In genomic region chr1:109392788-109393580, GRCh38 we compare ENCODE assay signal across 8 cellular contexts. TPM values are rescaled to one million over a fixed set of nuclear protein-coding genes. Genes with fewer than 3 reads are reported as not detected.
DNase-seq lines count a peak whose midpoint lies in the region; ATAC-seq and TF ChIP-seq lines count a peak whose summit lies in the region.
"Had no signal": no experiment of that assay in that cellular context is flagged by ENCODE, and none has a peak within 500 bp of the region (broad histone marks: within the 10 kb centered on the region; RNA-seq: fewer than 3 reads in every experiment).

No MANE protein-coding gene starts in this region.

- H4K20me1 ChIP-seq in PC-9 (ENCODE audit: insufficient read depth) = no peaks in the 10 kb centered on the region

- H3K9me3 ChIP-seq in lung (ENCODE audit: control insufficient read depth in 2 of 2, insufficient read depth in 1 of 2, low read length in 1 of 2) = no peaks in the 10 kb centered on the region
- H3K9me3 ChIP-seq in upper lobe of left lung = no peaks in the 10 kb centered on the region
- no peaks in the 10 kb centered on the region for H3K9me3 ChIP-seq in PC-9 (ENCODE audit: insufficient read depth, low read depth)

- H3K27me3 Mint-ChIP-seq in chondrocyte (ENCODE audit: low read depth) = no peaks in the 10 kb centered on the region

- H3K4me1 ChIP-seq in lung (ENCODE audit: control insufficient read depth in 2 of 2, insufficient read depth in 2 of 2, low read length in 2 of 2) (peaks cover 4 to 37% of the 10 kb centered on the region in 2 donors), upper lobe of left lung (peaks cover 63 to 77% (median 72%) of the 10 kb centered on the region in 4 donors), PC-9 (replicated peaks; ENCODE audit: insufficient read depth) (peaks cover 46% of the 10 kb centered on the region)

- no peaks in the 10 kb centered on the region for H3K9me3 Mint-ChIP-seq in chondrocyte (ENCODE audit: low read depth)
- H3K9me3 Mint-ChIP-seq: IgD-negative memory B cell had no signal

- peak in 3 of 4 donors; percentile 54 to 86 (median 80) for TF ChIP-seq EP300 in upper lobe of left lung (IDR thresholded peaks at IDR 0.05)

- no peaks in the 10 kb centered on the region for H3K36me3 ChIP-seq in lung (ENCODE audit: control insufficient read depth in 2 of 2, insufficient read depth in 2 of 2, low read length in 2 of 2)
- H3K36me3 ChIP-seq in upper lobe of left lung = no peaks in the 10 kb centered on the region
- H3K36me3 ChIP-seq in PC-9 (ENCODE audit: low read depth) = no peaks in the 10 kb centered on the region

- TF ChIP-seq POLR2A in upper lobe of left lung (IDR thresholded peaks at IDR 0.05) = peak in 1 of 4 donors; percentile 57

- H3K4me1 Mint-ChIP-seq in chondrocyte (ENCODE audit: low read depth) = peaks cover 88% of the 10 kb centered on the region

- TF ChIP-seq CTCF in chondrocyte (IDR thresholded peaks at IDR 0.05) = no peak
- TF ChIP-seq CTCF in lung (IDR thresholded peaks at IDR 0.05; ENCODE audit: control extremely low read depth, extremely low read depth) = no peak
- TF ChIP-seq CTCF in upper lobe of left lung (IDR thresholded peaks at IDR 0.05) = no peak
- no peak for TF ChIP-seq CTCF in PC-9 (conservative IDR thresholded peaks at IDR 0.05)

- H3K27ac Mint-ChIP-seq in chondrocyte (ENCODE audit: unreplicated experiment) = peak overlapping the region; percentile 96
- H3K27ac Mint-ChIP-seq: IgD-negative memory B cell had no signal

- intact Hi-C loops in PC-9 (cut with micrococcal nuclease; ENCODE audit: unreplicated experiment) = no loop called here

- peak; percentile 37 for ATAC-seq in lung (ENCODE audit: insufficient read depth, low FRiP score)
- ATAC-seq in upper lobe of left lung (ENCODE audit: low FRiP score in 2 of 2) = peak; percentile 51 to 87
- ATAC-seq in GM18498 (IDR thresholded peaks at IDR 0.05; ENCODE audit: unreplicated experiment) = no peak
- no peak for ATAC-seq in GM18511 (IDR thresholded peaks at IDR 0.05; ENCODE audit: unreplicated experiment)

- H3K4me3 ChIP-seq in lung (no peak overlapping the region), upper lobe of left lung (peak overlapping the region in 3 of 4 donors; percentile 21 to 31 (median 26)), PC-9 (no peak overlapping the region)

- H3K79me2 ChIP-seq in PC-9 (ENCODE audit: low read depth) = peaks cover 56% of the 10 kb centered on the region

- peaks cover 13% of the 10 kb centered on the region for H3F3A ChIP-seq in PC-9 (ENCODE audit: insufficient read depth, low read depth)

- H3K9me2 ChIP-seq in PC-9 (ENCODE audit: insufficient read depth) = no peaks in the 10 kb centered on the region

- CTCF ChIA-PET in PC-9 (lab: Charles Lee) = no interaction called here

- H3K36me3 Mint-ChIP-seq in chondrocyte (ENCODE audit: low read depth) = no peaks in the 10 kb centered on the region

- H3K27ac ChIP-seq in lung (ENCODE audit: low read depth in 1 of 2, low read length in 1 of 2) = peak overlapping the region; percentile 85 to 98
- H3K27ac ChIP-seq in upper lobe of left lung = peak overlapping the region; percentile 81 to 92 (median 83)
- no peak overlapping the region for H3K27ac ChIP-seq in PC-9

- POLR2A ChIA-PET in PC-9 (lab: Charles Lee; ENCODE audit: unreplicated experiment) = no interaction called here

- no peak overlapping the region for H3K4me2 ChIP-seq in PC-9

- no TSS peak for BruUV-seq in PC-9 (replicated peaks; lab: Mats Ljungman, UMichigan)

- 21 to 33% methylated on average over 10 of the region's 10 CpGs for WGBS in lung, 2 donors
- 15 to 26% methylated on average over 10 of the region's 10 CpGs for WGBS in upper lobe of left lung, 2 donors

- DNase-seq in M059J (ENCODE audit: low read depth) (peak; percentile 83), chondrocyte (ENCODE audit: low spot score) (no peak), lung (ENCODE audit: low spot score) (peak; percentile 71), upper lobe of left lung (peak in 1 of 2 donors; percentile 83), PC-9 (no peak)

- H3K27me3 ChIP-seq in lung (ENCODE audit: control insufficient read depth, insufficient read depth) = no peaks in the 10 kb centered on the region
- H3K27me3 ChIP-seq in upper lobe of left lung = no peaks in the 10 kb centered on the region
- no peaks in the 10 kb centered on the region for H3K27me3 ChIP-seq in PC-9 (ENCODE audit: insufficient read depth, low read depth)

- H2AFZ ChIP-seq in PC-9 = no peak overlapping the region

- H3K4me3 Mint-ChIP-seq in chondrocyte (ENCODE audit: unreplicated experiment) = peak overlapping the region; percentile 63

RNA-seq across cellular contexts. Expression of gene SORT1, which starts 4.7 kb away (rescaled TPM):
- total RNA-seq in M059J (2014; rRNA removed; shearing (Covaris generic)) = 22.0 and 28.3 TPM in 2 replicates
- total RNA-seq in chondrocyte (84.1 to 107 TPM (median 107 TPM) in 3 replicates), lung (100 to 1,000 TPM in 1 of 2 donors, 10 to 100 TPM in 1; 61.7 to 135 TPM), upper lobe of left lung (100 to 1,000 TPM; 105 to 222 (median 116) TPM), PC-9 (2021) (25.7 and 27.9 TPM in 2 replicates)
- 10 to 100 TPM; 39.0 to 53.1 TPM for polyA plus RNA-seq in lung

RNA-seq across cellular contexts. Expression of gene PSMA5, which starts 33.3 kb away (rescaled TPM):
- 119 and 162 TPM in 2 replicates for total RNA-seq in M059J (2014; rRNA removed; shearing (Covaris generic))
- 80.2 to 90.5 TPM (median 84.3 TPM) in 3 replicates for total RNA-seq in chondrocyte
- 10 to 100 TPM; 33.8 to 93.0 TPM for total RNA-seq in lung
- polyA plus RNA-seq in lung = 10 to 100 TPM; 57.1 to 86.6 TPM
- 10 to 100 TPM; 15.2 to 69.5 (median 29.8) TPM for total RNA-seq in upper lobe of left lung
- total RNA-seq in PC-9 (2021) = 168 and 172 TPM in 2 replicates

Comparison
In these comparisons a context has a peak if more than half of its experiments do, and no peak if none do; other contexts are left out.
1. DNase-seq: peak in M059J (single experiment) and lung (single experiment); none in chondrocyte (single experiment) and PC-9 (0 of 2).
2. ATAC-seq: peak in lung (single experiment) and upper lobe of left lung (2 of 2); none in GM18498 (single experiment) and GM18511 (single experiment).
3. H3K4me3 ChIP-seq: peak in upper lobe of left lung (3 of 4); none in lung (single experiment) and PC-9 (single experiment).